In the genomic region with DNA sequence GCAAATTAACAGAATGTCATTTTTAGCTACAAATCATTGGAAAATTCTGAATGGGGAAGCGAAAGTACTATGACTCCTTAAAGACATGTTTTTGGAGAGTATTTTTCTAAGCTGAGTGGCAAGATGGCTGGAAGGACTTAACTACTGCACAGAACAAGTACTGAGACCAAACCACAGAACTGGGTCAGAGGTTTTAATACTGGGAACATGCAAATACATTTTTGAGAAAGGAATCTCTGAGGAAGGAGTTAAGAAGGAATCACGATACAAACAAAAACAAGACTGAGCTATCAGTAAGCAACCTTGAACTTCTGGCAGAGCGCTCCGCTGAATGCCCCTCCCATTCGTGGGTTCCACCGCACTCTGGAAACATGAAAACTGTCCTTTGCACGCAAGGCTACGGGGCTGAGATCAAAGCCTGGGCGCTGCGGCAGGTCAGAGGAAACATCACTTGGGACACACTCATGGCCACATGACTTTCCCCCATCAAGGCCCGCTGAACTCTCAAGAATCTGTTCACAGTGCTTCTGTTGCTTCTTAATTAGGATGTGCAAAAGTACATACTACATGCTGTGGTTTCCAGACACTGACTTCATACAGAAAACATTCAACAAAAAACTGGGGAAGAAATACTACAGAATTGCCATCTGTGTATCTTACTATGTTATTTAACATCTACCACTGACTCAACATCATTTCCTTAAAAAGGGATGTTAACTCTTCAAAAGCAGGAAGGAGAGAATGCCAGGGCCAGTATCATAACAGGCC, we compare ENCODE assay signal across 1 cellular context.
A peak's percentile ranks its signal among the peaks of the same experiment; 100 is the strongest.
TF ChIP-seq lines count a peak whose summit lies in the region.

No MANE protein-coding gene starts in this region.

TF ChIP-seq in HepG2, 621 proteins besides CTCF, POLR2A, EP300 and RAD21 (continued from another document and continues in another):
- TF ChIP-seq, protein P1, sequence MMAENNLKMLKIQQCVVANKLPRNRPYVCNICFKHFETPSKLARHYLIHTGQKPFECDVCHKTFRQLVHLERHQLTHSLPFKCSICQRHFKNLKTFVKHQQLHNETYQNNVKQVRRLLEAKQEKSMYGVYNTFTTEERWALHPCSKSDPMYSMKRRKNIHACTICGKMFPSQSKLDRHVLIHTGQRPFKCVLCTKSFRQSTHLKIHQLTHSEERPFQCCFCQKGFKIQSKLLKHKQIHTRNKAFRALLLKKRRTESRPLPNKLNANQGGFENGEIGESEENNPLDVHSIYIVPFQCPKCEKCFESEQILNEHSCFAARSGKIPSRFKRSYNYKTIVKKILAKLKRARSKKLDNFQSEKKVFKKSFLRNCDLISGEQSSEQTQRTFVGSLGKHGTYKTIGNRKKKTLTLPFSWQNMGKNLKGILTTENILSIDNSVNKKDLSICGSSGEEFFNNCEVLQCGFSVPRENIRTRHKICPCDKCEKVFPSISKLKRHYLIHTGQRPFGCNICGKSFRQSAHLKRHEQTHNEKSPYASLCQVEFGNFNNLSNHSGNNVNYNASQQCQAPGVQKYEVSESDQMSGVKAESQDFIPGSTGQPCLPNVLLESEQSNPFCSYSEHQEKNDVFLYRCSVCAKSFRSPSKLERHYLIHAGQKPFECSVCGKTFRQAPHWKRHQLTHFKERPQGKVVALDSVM (CRISPR knock-in tag; IDR thresholded peaks at IDR 0.05): peak; percentile 59
- TF ChIP-seq REL (CRISPR knock-in tag; conservative IDR thresholded peaks at IDR 0.05): no peak; the same call in 1 of the 2 replicates
- TF ChIP-seq, protein P2, sequence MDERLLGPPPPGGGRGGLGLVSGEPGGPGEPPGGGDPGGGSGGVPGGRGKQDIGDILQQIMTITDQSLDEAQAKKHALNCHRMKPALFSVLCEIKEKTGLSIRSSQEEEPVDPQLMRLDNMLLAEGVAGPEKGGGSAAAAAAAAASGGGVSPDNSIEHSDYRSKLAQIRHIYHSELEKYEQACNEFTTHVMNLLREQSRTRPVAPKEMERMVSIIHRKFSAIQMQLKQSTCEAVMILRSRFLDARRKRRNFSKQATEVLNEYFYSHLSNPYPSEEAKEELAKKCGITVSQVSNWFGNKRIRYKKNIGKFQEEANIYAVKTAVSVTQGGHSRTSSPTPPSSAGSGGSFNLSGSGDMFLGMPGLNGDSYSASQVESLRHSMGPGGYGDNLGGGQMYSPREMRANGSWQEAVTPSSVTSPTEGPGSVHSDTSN (CRISPR knock-in tag; IDR thresholded peaks at IDR 0.05): no peak
- TF ChIP-seq, protein P3, sequence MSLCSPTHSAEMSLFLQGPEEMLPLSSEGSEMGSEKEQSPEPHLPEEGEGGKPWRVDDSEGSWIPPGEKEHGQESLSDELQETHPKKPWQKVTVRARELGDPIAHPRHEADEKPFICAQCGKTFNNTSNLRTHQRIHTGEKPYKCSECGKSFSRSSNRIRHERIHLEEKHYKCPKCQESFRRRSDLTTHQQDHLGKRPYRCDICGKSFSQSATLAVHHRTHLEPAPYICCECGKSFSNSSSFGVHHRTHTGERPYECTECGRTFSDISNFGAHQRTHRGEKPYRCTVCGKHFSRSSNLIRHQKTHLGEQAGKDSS (CRISPR knock-in tag; IDR thresholded peaks at IDR 0.05; ENCODE audit: borderline replicate concordance, low read depth): peak; percentile 93
- peak; percentile 90; the same call in 1 of the 2 replicates for TF ChIP-seq ZSCAN9 (CRISPR knock-in tag; IDR thresholded peaks at IDR 0.05; ENCODE audit: borderline replicate concordance)
- TF ChIP-seq PHB2 (IDR thresholded peaks at IDR 0.05; ENCODE audit: partially characterized antibody): no peak
- peak; percentile 54; the same call in 1 of the 2 replicates for TF ChIP-seq SRY (CRISPR knock-in tag; IDR thresholded peaks at IDR 0.05)
- peak; percentile 94 for TF ChIP-seq ZNF430 (CRISPR knock-in tag; IDR thresholded peaks at IDR 0.05)
- TF ChIP-seq, protein P4, sequence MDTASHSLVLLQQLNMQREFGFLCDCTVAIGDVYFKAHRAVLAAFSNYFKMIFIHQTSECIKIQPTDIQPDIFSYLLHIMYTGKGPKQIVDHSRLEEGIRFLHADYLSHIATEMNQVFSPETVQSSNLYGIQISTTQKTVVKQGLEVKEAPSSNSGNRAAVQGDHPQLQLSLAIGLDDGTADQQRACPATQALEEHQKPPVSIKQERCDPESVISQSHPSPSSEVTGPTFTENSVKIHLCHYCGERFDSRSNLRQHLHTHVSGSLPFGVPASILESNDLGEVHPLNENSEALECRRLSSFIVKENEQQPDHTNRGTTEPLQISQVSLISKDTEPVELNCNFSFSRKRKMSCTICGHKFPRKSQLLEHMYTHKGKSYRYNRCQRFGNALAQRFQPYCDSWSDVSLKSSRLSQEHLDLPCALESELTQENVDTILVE (CRISPR knock-in tag; IDR thresholded peaks at IDR 0.05): peak; percentile 96
- TF ChIP-seq ZFP36L1 (CRISPR knock-in tag; IDR thresholded peaks at IDR 0.05): peak; percentile 88
- TF ChIP-seq ZNF121 (CRISPR knock-in tag; IDR thresholded peaks at IDR 0.05): peak; percentile 92
- TF ChIP-seq MEIS1 (CRISPR knock-in tag; IDR thresholded peaks at IDR 0.05; ENCODE audit: borderline replicate concordance): peak; percentile 91; the same call in 1 of the 2 replicates
- peak; percentile 73 for TF ChIP-seq BRD4 (CRISPR knock-in tag; IDR thresholded peaks at IDR 0.05)
- TF ChIP-seq, protein P5, sequence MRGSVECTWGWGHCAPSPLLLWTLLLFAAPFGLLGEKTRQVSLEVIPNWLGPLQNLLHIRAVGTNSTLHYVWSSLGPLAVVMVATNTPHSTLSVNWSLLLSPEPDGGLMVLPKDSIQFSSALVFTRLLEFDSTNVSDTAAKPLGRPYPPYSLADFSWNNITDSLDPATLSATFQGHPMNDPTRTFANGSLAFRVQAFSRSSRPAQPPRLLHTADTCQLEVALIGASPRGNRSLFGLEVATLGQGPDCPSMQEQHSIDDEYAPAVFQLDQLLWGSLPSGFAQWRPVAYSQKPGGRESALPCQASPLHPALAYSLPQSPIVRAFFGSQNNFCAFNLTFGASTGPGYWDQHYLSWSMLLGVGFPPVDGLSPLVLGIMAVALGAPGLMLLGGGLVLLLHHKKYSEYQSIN (CRISPR knock-in tag; IDR thresholded peaks at IDR 0.05; ENCODE audit: borderline replicate concordance): no peak
- TF ChIP-seq MIER2 (CRISPR knock-in tag; IDR thresholded peaks at IDR 0.05): peak; percentile 82
- TF ChIP-seq ZNF264 (CRISPR knock-in tag; IDR thresholded peaks at IDR 0.05): peak; percentile 79; the same call in 1 of the 2 replicates
- no peak for TF ChIP-seq ONECUT2 (CRISPR knock-in tag; IDR thresholded peaks at IDR 0.05)
- no peak for TF ChIP-seq ZNF790 (CRISPR knock-in tag; IDR thresholded peaks at IDR 0.05; ENCODE audit: borderline replicate concordance)
- TF ChIP-seq, protein P6, sequence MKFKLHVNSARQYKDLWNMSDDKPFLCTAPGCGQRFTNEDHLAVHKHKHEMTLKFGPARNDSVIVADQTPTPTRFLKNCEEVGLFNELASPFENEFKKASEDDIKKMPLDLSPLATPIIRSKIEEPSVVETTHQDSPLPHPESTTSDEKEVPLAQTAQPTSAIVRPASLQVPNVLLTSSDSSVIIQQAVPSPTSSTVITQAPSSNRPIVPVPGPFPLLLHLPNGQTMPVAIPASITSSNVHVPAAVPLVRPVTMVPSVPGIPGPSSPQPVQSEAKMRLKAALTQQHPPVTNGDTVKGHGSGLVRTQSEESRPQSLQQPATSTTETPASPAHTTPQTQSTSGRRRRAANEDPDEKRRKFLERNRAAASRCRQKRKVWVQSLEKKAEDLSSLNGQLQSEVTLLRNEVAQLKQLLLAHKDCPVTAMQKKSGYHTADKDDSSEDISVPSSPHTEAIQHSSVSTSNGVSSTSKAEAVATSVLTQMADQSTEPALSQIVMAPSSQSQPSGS (CRISPR knock-in tag; IDR thresholded peaks at IDR 0.05): peak; percentile 96
- TF ChIP-seq DNMT3B (CRISPR knock-in tag; conservative IDR thresholded peaks at IDR 0.05): no peak; the same call in 1 of the 2 replicates
- TF ChIP-seq POLR2AphosphoS5 (IDR thresholded peaks at IDR 0.05; ENCODE audit: low read depth, low read length): no peak
- TF ChIP-seq, protein P7, sequence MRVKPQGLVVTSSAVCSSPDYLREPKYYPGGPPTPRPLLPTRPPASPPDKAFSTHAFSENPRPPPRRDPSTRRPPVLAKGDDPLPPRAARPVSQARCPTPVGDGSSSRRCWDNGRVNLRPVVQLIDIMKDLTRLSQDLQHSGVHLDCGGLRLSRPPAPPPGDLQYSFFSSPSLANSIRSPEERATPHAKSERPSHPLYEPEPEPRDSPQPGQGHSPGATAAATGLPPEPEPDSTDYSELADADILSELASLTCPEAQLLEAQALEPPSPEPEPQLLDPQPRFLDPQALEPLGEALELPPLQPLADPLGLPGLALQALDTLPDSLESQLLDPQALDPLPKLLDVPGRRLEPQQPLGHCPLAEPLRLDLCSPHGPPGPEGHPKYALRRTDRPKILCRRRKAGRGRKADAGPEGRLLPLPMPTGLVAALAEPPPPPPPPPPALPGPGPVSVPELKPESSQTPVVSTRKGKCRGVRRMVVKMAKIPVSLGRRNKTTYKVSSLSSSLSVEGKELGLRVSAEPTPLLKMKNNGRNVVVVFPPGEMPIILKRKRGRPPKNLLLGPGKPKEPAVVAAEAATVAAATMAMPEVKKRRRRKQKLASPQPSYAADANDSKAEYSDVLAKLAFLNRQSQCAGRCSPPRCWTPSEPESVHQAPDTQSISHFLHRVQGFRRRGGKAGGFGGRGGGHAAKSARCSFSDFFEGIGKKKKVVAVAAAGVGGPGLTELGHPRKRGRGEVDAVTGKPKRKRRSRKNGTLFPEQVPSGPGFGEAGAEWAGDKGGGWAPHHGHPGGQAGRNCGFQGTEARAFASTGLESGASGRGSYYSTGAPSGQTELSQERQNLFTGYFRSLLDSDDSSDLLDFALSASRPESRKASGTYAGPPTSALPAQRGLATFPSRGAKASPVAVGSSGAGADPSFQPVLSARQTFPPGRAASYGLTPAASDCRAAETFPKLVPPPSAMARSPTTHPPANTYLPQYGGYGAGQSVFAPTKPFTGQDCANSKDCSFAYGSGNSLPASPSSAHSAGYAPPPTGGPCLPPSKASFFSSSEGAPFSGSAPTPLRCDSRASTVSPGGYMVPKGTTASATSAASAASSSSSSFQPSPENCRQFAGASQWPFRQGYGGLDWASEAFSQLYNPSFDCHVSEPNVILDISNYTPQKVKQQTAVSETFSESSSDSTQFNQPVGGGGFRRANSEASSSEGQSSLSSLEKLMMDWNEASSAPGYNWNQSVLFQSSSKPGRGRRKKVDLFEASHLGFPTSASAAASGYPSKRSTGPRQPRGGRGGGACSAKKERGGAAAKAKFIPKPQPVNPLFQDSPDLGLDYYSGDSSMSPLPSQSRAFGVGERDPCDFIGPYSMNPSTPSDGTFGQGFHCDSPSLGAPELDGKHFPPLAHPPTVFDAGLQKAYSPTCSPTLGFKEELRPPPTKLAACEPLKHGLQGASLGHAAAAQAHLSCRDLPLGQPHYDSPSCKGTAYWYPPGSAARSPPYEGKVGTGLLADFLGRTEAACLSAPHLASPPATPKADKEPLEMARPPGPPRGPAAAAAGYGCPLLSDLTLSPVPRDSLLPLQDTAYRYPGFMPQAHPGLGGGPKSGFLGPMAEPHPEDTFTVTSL (CRISPR knock-in tag; IDR thresholded peaks at IDR 0.05; ENCODE audit: borderline replicate concordance): peak; percentile 100
- peak; percentile 85; the same call in 1 of the 2 replicates for TF ChIP-seq ARNT2 (CRISPR knock-in tag; IDR thresholded peaks at IDR 0.05; ENCODE audit: low read depth)
- TF ChIP-seq, protein P8, sequence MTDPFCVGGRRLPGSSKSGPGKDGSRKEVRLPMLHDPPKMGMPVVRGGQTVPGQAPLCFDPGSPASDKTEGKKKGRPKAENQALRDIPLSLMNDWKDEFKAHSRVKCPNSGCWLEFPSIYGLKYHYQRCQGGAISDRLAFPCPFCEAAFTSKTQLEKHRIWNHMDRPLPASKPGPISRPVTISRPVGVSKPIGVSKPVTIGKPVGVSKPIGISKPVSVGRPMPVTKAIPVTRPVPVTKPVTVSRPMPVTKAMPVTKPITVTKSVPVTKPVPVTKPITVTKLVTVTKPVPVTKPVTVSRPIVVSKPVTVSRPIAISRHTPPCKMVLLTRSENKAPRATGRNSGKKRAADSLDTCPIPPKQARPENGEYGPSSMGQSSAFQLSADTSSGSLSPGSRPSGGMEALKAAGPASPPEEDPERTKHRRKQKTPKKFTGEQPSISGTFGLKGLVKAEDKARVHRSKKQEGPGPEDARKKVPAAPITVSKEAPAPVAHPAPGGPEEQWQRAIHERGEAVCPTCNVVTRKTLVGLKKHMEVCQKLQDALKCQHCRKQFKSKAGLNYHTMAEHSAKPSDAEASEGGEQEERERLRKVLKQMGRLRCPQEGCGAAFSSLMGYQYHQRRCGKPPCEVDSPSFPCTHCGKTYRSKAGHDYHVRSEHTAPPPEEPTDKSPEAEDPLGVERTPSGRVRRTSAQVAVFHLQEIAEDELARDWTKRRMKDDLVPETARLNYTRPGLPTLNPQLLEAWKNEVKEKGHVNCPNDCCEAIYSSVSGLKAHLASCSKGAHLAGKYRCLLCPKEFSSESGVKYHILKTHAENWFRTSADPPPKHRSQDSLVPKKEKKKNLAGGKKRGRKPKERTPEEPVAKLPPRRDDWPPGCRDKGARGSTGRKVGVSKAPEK (CRISPR knock-in tag; IDR thresholded peaks at IDR 0.05; ENCODE audit: borderline replicate concordance): peak; percentile 87; the same call in 1 of the 2 replicates
- TF ChIP-seq, protein P9, sequence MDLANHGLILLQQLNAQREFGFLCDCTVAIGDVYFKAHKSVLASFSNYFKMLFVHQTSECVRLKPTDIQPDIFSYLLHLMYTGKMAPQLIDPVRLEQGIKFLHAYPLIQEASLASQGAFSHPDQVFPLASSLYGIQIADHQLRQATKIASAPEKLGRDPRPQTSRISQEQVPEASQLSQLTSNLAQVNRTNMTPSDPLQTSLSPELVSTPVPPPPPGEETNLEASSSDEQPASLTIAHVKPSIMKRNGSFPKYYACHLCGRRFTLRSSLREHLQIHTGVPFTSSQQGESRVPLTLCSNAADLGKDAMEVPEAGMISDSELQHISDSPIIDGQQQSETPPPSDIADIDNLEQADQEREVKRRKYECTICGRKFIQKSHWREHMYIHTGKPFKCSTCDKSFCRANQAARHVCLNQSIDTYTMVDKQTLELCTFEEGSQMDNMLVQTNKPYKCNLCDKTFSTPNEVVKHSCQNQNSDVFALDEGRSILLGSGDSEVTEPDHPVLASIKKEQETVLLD (CRISPR knock-in tag; IDR thresholded peaks at IDR 0.05; ENCODE audit: low read depth): no peak
- no peak for TF ChIP-seq ZNF672 (CRISPR knock-in tag; IDR thresholded peaks at IDR 0.05)
- TF ChIP-seq, protein P10, sequence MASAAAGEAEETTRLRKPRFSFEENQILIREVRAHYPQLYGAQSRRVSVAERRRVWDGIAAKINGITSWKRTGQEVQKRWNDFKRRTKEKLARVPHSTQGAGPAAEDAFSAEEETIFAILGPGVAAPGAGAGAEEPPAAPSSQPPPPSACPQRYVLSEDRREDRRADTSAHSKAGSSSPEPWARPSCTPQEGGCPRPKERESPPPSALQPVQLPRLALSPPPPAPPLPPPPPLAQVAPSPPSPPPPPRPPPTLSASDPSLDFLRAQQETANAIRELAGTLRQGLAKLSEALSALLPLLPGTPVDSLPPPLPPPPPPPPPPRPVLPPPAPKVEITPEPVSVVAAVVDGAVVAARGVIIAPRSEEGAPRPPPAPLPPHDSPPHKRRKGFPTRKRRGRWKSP (CRISPR knock-in tag; IDR thresholded peaks at IDR 0.05): peak; percentile 96
- no peak for TF ChIP-seq JARID2 (CRISPR knock-in tag; IDR thresholded peaks at IDR 0.05; ENCODE audit: insufficient replicate concordance)
- TF ChIP-seq ZNF782 (CRISPR knock-in tag; IDR thresholded peaks at IDR 0.05; ENCODE audit: borderline replicate concordance): peak; percentile 84; the same call in 1 of the 2 replicates
- no peak for TF ChIP-seq HNRNPH1 (optimal IDR thresholded peaks at IDR 0.05; ENCODE audit: low read depth, low read length)
- TF ChIP-seq, protein P11, sequence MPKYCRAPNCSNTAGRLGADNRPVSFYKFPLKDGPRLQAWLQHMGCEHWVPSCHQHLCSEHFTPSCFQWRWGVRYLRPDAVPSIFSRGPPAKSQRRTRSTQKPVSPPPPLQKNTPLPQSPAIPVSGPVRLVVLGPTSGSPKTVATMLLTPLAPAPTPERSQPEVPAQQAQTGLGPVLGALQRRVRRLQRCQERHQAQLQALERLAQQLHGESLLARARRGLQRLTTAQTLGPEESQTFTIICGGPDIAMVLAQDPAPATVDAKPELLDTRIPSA (CRISPR knock-in tag; IDR thresholded peaks at IDR 0.05; ENCODE audit: borderline replicate concordance): no peak
